Comparison of ENCODE assay signal across 8 cellular contexts in genomic region chr6:158999154-158999668, GRCh38. TPM values are rescaled to one million over a fixed set of nuclear protein-coding genes. Genes with fewer than 3 reads are reported as not detected.
DNase-seq lines count a peak whose midpoint lies in the region; ATAC-seq lines count a peak whose summit lies in the region.

No MANE protein-coding gene starts in this region.

- no peak for DNase-seq in activated CD4-positive, CD25-positive, alpha-beta regulatory T cell treated with anti-CD3 and anti-CD28 coated beads, Interleukin-2, amount 50 U/mL, for 72 hours
- DNase-seq in SJCRH30 (no peak), LoVo (ENCODE audit: low spot score) (no peak), NCI-H2107 (lab: John Stamatoyannopoulos, UW) (no peak)

- H2AFZ ChIP-seq in neuron (ENCODE audit: low read depth, low read length) = peak overlapping the region; percentile 79

- no peak overlapping the region; the same call in 1 of the 2 replicates for H3K27ac ChIP-seq in SJCRH30

- H3K4me1 ChIP-seq in SJCRH30 (no peaks in the 10 kb centered on the region; the same call in 1 of the 2 replicates), neuron (ENCODE audit: insufficient read depth, low read length) (peaks cover 8% of the 10 kb centered on the region)

- H3K27me3 ChIP-seq in SJCRH30 (no peaks in the 10 kb centered on the region), neuron (ENCODE audit: insufficient read depth, low read length) (no peaks in the 10 kb centered on the region)

- ATAC-seq in activated CD4-positive, CD25-positive, alpha-beta regulatory T cell treated with anti-CD3 and anti-CD28 coated beads, Interleukin-2, amount 50 U/mL, for 24 hours = peak; percentile 23 to 24
- ATAC-seq in HG02885 (IDR thresholded peaks at IDR 0.05; ENCODE audit: poor library complexity, unreplicated experiment) (peak; percentile 38), esophagus mucosa (peak; percentile 42)

- H3K9me3 ChIP-seq in SJCRH30 (replicated peaks) (no peaks in the 10 kb centered on the region), neuron (ENCODE audit: low read length) (no peaks in the 10 kb centered on the region)

- H3K36me3 ChIP-seq in SJCRH30 (no peaks in the 10 kb centered on the region), neuron (ENCODE audit: insufficient read depth, low read length) (no peaks in the 10 kb centered on the region)

- H3K4me3 ChIP-seq in SJCRH30 (peak overlapping the region; percentile 67), neuron (ENCODE audit: low read length) (peak overlapping the region; percentile 69)

RNA-seq across cellular contexts. Expression of gene RSPH3, which starts 0.8 kb away (rescaled TPM):
- 1.2 and 1.8 TPM in 2 replicates for total RNA-seq in SJCRH30 (2014; rRNA removed; shearing (Covaris generic))
- total RNA-seq in esophagus mucosa = 13.4 TPM

RNA-seq across cellular contexts. Expression of gene TAGAP, which starts 45.6 kb away (rescaled TPM):
- 4.7 and 5.2 TPM in 2 replicates for total RNA-seq in SJCRH30 (2014; rRNA removed; shearing (Covaris generic))
- 0.92 TPM for total RNA-seq in esophagus mucosa
